In the genomic region with DNA sequence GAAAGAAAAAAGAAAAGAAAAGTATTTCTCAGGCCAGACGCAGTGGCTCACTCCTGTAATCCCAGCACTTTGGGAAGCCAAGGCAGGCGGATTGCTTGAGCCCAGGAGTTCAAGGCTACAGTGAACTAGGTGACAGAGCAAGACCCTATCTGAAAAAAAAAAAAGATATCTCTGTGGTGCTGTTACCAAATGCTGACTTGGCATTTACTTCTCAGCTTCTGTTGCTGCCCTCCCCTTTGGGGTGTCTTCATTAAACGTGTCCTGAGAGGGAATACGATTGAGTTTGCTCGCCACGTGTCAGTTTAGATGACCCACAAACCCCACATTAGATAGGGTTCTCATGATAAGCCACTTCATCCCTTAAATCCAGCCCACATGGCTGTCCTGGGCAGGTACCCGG, we compare ENCODE assay signal across 22 cellular contexts.
"Had no signal": no experiment of that assay in that cellular context is flagged by ENCODE, and none has a peak within 500 bp of the region (broad histone marks: within the 10 kb centered on the region; RNA-seq: fewer than 3 reads in every experiment).

No MANE protein-coding gene starts in this region.

- H3K9me3 ChIP-seq: SJSA1, SK-N-SH had no signal

- H3K4me1 ChIP-seq: SJSA1 had no signal

- FAIRE-seq: RCC 7860 had no signal

- H3K27ac ChIP-seq: KMS-11, SJSA1 had no signal

- H3K4me3 ChIP-seq: SJSA1 had no signal

- H3K9ac ChIP-seq: KMS-11, SK-N-SH had no signal

- DNase-seq: Kasumi-1, MM.1S, NCI-H1092 treated with DMSO at 0.1 percent for 48 hours, NCI-H1436, NCI-H187, NCI-H2029, NCI-H2081 treated with DMSO at 0.1 percent for 48 hours, NCI-H2171, NCI-H226, NCI-H446, NCI-H510A, NCI-H69, NCI-H774, Right ventricle myocardium superior, RPMI8226, SIG-M5, SK-N-SH, SW 1271, T-cell had no signal

- H3K4me2 ChIP-seq: KMS-11, SK-N-SH had no signal

- H3K36me3 ChIP-seq: SJSA1 had no signal

- ATAC-seq: T-cell had no signal
